ENCODE assay signal across 32 cellular contexts in the genomic region with DNA sequence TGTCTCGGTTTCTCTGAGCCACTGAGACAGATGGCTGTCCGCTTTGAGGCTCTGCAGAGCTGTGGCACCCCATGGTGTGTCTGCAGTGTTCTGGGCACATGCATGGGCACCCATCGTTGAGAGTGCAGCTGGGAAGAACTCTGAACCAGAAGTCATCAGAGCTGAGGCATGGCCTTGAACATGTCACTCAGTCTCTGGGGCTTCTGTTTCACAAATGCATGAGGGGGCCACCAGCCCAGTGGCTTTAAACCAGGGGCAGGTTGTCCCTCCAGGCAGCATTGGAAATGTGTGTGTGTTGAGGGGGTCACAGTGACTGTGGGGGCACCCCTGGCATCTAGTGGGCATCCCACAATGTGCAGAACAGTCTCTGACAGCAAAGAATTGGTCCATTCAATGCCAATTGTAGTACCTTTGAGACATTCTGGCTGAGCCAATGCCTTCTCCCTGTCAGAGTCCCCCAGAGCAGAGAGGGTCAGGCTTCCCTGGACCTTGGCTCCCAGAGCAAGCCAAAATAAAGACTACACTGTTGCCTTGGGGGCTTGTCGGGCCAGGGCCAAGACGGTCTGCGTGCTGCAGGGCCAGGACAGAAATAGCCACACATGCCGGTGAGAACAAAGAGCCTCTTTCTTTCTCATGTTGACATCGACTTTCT. TPM values are rescaled to one million over a fixed set of nuclear protein-coding genes. Genes with fewer than 3 reads are reported as not detected.
DNase-seq lines count a peak whose midpoint lies in the region; ATAC-seq, FAIRE-seq and TF ChIP-seq lines count a peak whose summit lies in the region.
"Had no signal": no experiment of that assay in that cellular context is flagged by ENCODE, and none has a peak within 500 bp of the region (broad histone marks: within the 10 kb centered on the region; RNA-seq: fewer than 3 reads in every experiment).

No MANE protein-coding gene starts in this region.

- peak overlapping the region; percentile 8 to 87 (median 66) for H3K27ac Mint-ChIP-seq in brain
- H3K27ac Mint-ChIP-seq: activated naive CD4-positive, alpha-beta T cell treated with anti-CD3 and anti-CD28 coated beads, Interleukin-2, amount 10 ng/mL, durations not matched to agents 7 days and 5 days; activated T-cell treated with anti-CD3 and anti-CD28 coated beads, Interleukin-2, amount 50 U/mL, for 72 hours; mesothelial cell of epicardium; nephron progenitor cell; stimulated activated naive B cell treated with anti-CD40 and anti-IgM and Interleukin-4, amounts not matched to agents 10 μg/mL and 1 μg/mL and 100 μg/mL, for 72 hours; T-helper 1 cell treated with Interleukin-12 subunit alpha and Interleukin-12 subunit beta and Interleukin-4 antibody, amounts not matched to agents 30 μg/mL and 1 μg/mL, for 36 hours had no signal

- 8% methylated on average over 6 of the region's 8 CpGs for WGBS in HepG2 (ENCODE audit: low lambda C conversion rate)
- WGBS in trophoblast cell (ENCODE audit: extremely low coverage, insufficient coverage, insufficient read length) = no CpG with 5 or more reads among the region's 8 CpGs
- WGBS in SK-N-SH (ENCODE audit: low lambda C conversion rate) = 76% methylated on average over 7 of the region's 8 CpGs

- H3K4me1 Mint-ChIP-seq in brain = peaks cover 46% of the 10 kb centered on the region

- H3K23ac ChIP-seq in trophoblast cell (ENCODE audit: low read length) = no peak overlapping the region

- H2AFZ ChIP-seq in HepG2 (ENCODE audit: low read length) = no peak overlapping the region
- no peak overlapping the region for H2AFZ ChIP-seq in trophoblast cell (ENCODE audit: insufficient read depth, low read length, poor library complexity)
- H2AFZ ChIP-seq in SK-N-SH (ENCODE audit: low read depth) = no peak overlapping the region

- no peaks in the 10 kb centered on the region for H3F3A ChIP-seq in SK-N-SH (replicated peaks; ENCODE audit: insufficient read depth)

- no peak for TF ChIP-seq CTCF in 22Rv1 (IDR thresholded peaks at IDR 0.05)
- no peak for TF ChIP-seq CTCF in brain (conservative IDR thresholded peaks at IDR 0.05)
- 0 out of 2 replicates have a peak, but pooled peaks have one; percentile 10 for TF ChIP-seq CTCF in HepG2 (CRISPR knock-in tag; IDR thresholded peaks at IDR 0.05)
- no peak for TF ChIP-seq CTCF in SK-N-SH (IDR thresholded peaks at IDR 0.05)

- FAIRE-seq in HepG2 (lab: Jason Lieb, UNC) = no peak
- FAIRE-seq: A204.1, astrocyte, frontal cortex, H1, K562, RCC 7860 had no signal

- no TSS peak for BruUV-seq in HepG2 (replicated peaks; lab: Mats Ljungman, UMichigan)

- peaks cover 5% of the 10 kb centered on the region for H3K79me1 ChIP-seq in trophoblast cell (ENCODE audit: low read length)

- TF ChIP-seq EP300 in HepG2 (IDR thresholded peaks at IDR 0.05; ENCODE audit: low read depth in 2 of 2, low read length in 2 of 2) (peak; percentile 74 to 78; a peak in 3 of 4 replicates), HepG2 (CRISPR knock-in tag; IDR thresholded peaks at IDR 0.05; ENCODE audit: borderline replicate concordance) (peak; percentile 76), SK-N-SH (IDR thresholded peaks at IDR 0.05; ENCODE audit: borderline replicate concordance in 1 of 2, low read depth in 1 of 2, low read length in 1 of 2) (no peak)

- no peak overlapping the region for H2BK120ac ChIP-seq in trophoblast cell (ENCODE audit: insufficient read depth, low read length, poor library complexity)

- peaks cover 0 to 2% (median 0%) of the 10 kb centered on the region in 5 experiments for H3K9me3 Mint-ChIP-seq in brain
- H3K9me3 Mint-ChIP-seq: activated naive CD4-positive, alpha-beta T cell treated with anti-CD3 and anti-CD28 coated beads, Interleukin-2, amount 10 ng/mL, durations not matched to agents 7 days and 5 days; activated T-cell treated with anti-CD3 and anti-CD28 coated beads, Interleukin-2, amount 50 U/mL, for 72 hours; mesothelial cell of epicardium; nephron progenitor cell; stimulated activated naive B cell treated with anti-CD40 and anti-IgM and Interleukin-4, amounts not matched to agents 10 μg/mL and 1 μg/mL and 100 μg/mL, for 72 hours; T-helper 1 cell treated with Interleukin-12 subunit alpha and Interleukin-12 subunit beta and Interleukin-4 antibody, amounts not matched to agents 30 μg/mL and 1 μg/mL, for 36 hours had no signal

- TF ChIP-seq RAD21 in HepG2 (CRISPR knock-in tag; IDR thresholded peaks at IDR 0.05) (no peak), SK-N-SH (IDR thresholded peaks at IDR 0.05; ENCODE audit: low read length) (no peak)

- H4K91ac ChIP-seq in trophoblast cell (ENCODE audit: low read depth, low read length) = no peak overlapping the region

- H4K8ac ChIP-seq in trophoblast cell (ENCODE audit: low read depth, low read length) = no peak overlapping the region

- CTCF ChIA-PET in HepG2 (lab: Yijun Ruan, JAX; ENCODE audit: low intra/inter-chr PET ratio, low total read pairs) = no interaction called here
- CTCF ChIA-PET in SK-N-SH (lab: Yijun Ruan, JAX) = interaction anchor here (0.8 to 1.2 kb wide), 4 partner anchors 20 to 223 kb away, joined by 3 to 4 read pairs (median 4); no protein-coding TSS in a partner anchor

- peak overlapping the region in 1 of 3 experiments; percentile 30; a peak in 1 of 6 replicates for H3K4me3 ChIP-seq in HepG2 (replicated peaks in 1 of 3; ENCODE audit: insufficient read depth in 1 of 3, low read depth in 2 of 3, low read length in 3 of 3)
- no peak overlapping the region for H3K4me3 ChIP-seq in trophoblast cell (ENCODE audit: low read depth, low read length)
- H3K4me3 ChIP-seq in SK-N-SH (ENCODE audit: low read depth in 2 of 2, low read length in 1 of 2) = no peak overlapping the region
- H3K4me3 ChIP-seq: K562, SJSA1, smooth muscle cell, tibial artery had no signal

- POLR2A ChIA-PET in HepG2 (lab: Yijun Ruan, JAX) = interaction anchor here (1.1 to 7.7 kb wide), 4 partner anchors 8 to 417 kb away, joined by 3 to 399 read pairs (median 5); a partner anchor contains a TSS
- POLR2A ChIA-PET in SK-N-SH (lab: Yijun Ruan, JAX) = no interaction called here

- ATAC-seq in HepG2 = peak; percentile 6
- ATAC-seq in HG03439 (IDR thresholded peaks at IDR 0.05; ENCODE audit: unreplicated experiment) = no peak
- ATAC-seq: activated T-cell treated with anti-CD3 and anti-CD28 coated beads, Interleukin-2, amount 50 U/mL, for 72 hours; K562; stimulated activated naive B cell treated with anti-CD40 and anti-IgM and Interleukin-4, amounts not matched to agents 10 μg/mL and 1 μg/mL and 100 μg/mL, for 72 hours had no signal

- H3K27me3 Mint-ChIP-seq in brain = peaks cover 1% of the 10 kb centered on the region

- no peak overlapping the region for H3K14ac ChIP-seq in trophoblast cell (ENCODE audit: low read length)

- no peaks in the 10 kb centered on the region for H3K9me2 ChIP-seq in SK-N-SH

- H4K20me1 ChIP-seq in HepG2 (ENCODE audit: insufficient read depth, low read length) (no peaks in the 10 kb centered on the region), SK-N-SH (ENCODE audit: insufficient read depth) (no peaks in the 10 kb centered on the region)

- H3K27me3 ChIP-seq in HepG2 (ENCODE audit: control insufficient read depth in 1 of 2, insufficient read depth in 2 of 2, low read length in 2 of 2) = no peaks in the 10 kb centered on the region; a peak in 1 of 5 replicates
- H3K27me3 ChIP-seq in trophoblast cell (ENCODE audit: insufficient read depth, low read length) = no peaks in the 10 kb centered on the region
- H3K27me3 ChIP-seq in SK-N-SH (ENCODE audit: insufficient read depth) = no peaks in the 10 kb centered on the region

- H3K4ac ChIP-seq in trophoblast cell (ENCODE audit: low read depth, low read length) = no peak overlapping the region

- peak; percentile 79 for DNase-seq in HepG2 (ENCODE audit: low spot score)
- no peak for DNase-seq in trophoblast cell
- DNase-seq in SK-N-SH = no peak
- DNase-seq in 8988T = no peak
- no peak for DNase-seq in NCI-H2107 (lab: John Stamatoyannopoulos, UW)
- DNase-seq: activated CD4-positive, alpha-beta T cell treated with anti-CD3 and anti-CD28 coated beads for 4 hours; activated naive CD4-positive, alpha-beta T cell treated with anti-CD3 and anti-CD28 coated beads, Interleukin-2, amount 10 ng/mL, durations not matched to agents 7 days and 5 days; activated T-cell treated with anti-CD3 and anti-CD28 coated beads, Interleukin-2, amount 50 U/mL, for 72 hours; BE2C; effector CD8-positive, alpha-beta T cell; erythroblast; NCI-H146; NCI-H2171; NCI-H524; nephron progenitor cell; stimulated activated naive B cell treated with anti-CD40 and anti-IgM and Interleukin-4, amounts not matched to agents 10 μg/mL and 1 μg/mL and 100 μg/mL, for 72 hours; tibial artery had no signal

- H3K4me1 ChIP-seq in HepG2 (ENCODE audit: insufficient read depth, low read length) (peaks cover 72% of the 10 kb centered on the region), trophoblast cell (ENCODE audit: control insufficient read depth in 1 of 2, insufficient read depth in 2 of 2, low read length in 2 of 2) (peaks cover 18 to 20% of the 10 kb centered on the region in 2 experiments), SK-N-SH (ENCODE audit: control insufficient read depth in 1 of 2, insufficient read depth in 2 of 2, low read depth in 1 of 2, low read length in 1 of 2) (peaks cover 0 to 2% of the 10 kb centered on the region in 2 experiments; a peak in 1 of 4 replicates)
- H3K4me1 ChIP-seq: BE2C had no signal

- no peak; a peak in 1 of 4 replicates for TF ChIP-seq POLR2A in HepG2 (IDR thresholded peaks at IDR 0.05; ENCODE audit: insufficient read depth in 1 of 2, low read depth in 2 of 2, low read length in 2 of 2)

- peak overlapping the region; percentile 58 for H3K9ac ChIP-seq in HepG2 (ENCODE audit: insufficient read depth, low read depth, low read length)
- no peak overlapping the region for H3K9ac ChIP-seq in trophoblast cell (ENCODE audit: low read length)
- no peak overlapping the region for H3K9ac ChIP-seq in SK-N-SH

- no peaks in the 10 kb centered on the region for H3K36me3 Mint-ChIP-seq in brain
- H3K36me3 Mint-ChIP-seq: activated naive CD4-positive, alpha-beta T cell treated with anti-CD3 and anti-CD28 coated beads, Interleukin-2, amount 10 ng/mL, durations not matched to agents 7 days and 5 days; mesothelial cell of epicardium; stimulated activated naive B cell treated with anti-CD40 and anti-IgM and Interleukin-4, amounts not matched to agents 10 μg/mL and 1 μg/mL and 100 μg/mL, for 72 hours had no signal

- no peak overlapping the region for H2BK5ac ChIP-seq in trophoblast cell (ENCODE audit: low read depth, low read length, poor library complexity)

- H3K18ac ChIP-seq in trophoblast cell (ENCODE audit: low read length) = no peak overlapping the region

- H3K4me3 Mint-ChIP-seq in brain = no peak overlapping the region
- H3K4me3 Mint-ChIP-seq: activated naive CD4-positive, alpha-beta T cell treated with anti-CD3 and anti-CD28 coated beads, Interleukin-2, amount 10 ng/mL, durations not matched to agents 7 days and 5 days; activated T-cell treated with anti-CD3 and anti-CD28 coated beads, Interleukin-2, amount 50 U/mL, for 72 hours; mesothelial cell of epicardium; nephron progenitor cell; stimulated activated naive B cell treated with anti-CD40 and anti-IgM and Interleukin-4, amounts not matched to agents 10 μg/mL and 1 μg/mL and 100 μg/mL, for 72 hours; T-helper 1 cell treated with Interleukin-12 subunit alpha and Interleukin-12 subunit beta and Interleukin-4 antibody, amounts not matched to agents 30 μg/mL and 1 μg/mL, for 36 hours had no signal

- H3K79me2 ChIP-seq in HepG2 (ENCODE audit: insufficient read depth, low read length) (no peaks in the 10 kb centered on the region), trophoblast cell (ENCODE audit: control insufficient read depth, insufficient read depth, low read length, poor library complexity) (no peaks in the 10 kb centered on the region), SK-N-SH (ENCODE audit: insufficient read depth) (no peaks in the 10 kb centered on the region)

- H3K36me3 ChIP-seq in HepG2 (replicated peaks in 1 of 2; ENCODE audit: control insufficient read depth in 1 of 2, insufficient read depth in 2 of 2, low read length in 2 of 2) = peaks cover 5 to 24% of the 10 kb centered on the region in 2 experiments
- H3K36me3 ChIP-seq in trophoblast cell (ENCODE audit: control insufficient read depth in 1 of 2, insufficient read depth in 2 of 2, low read length in 2 of 2) = peaks cover 0 to 6% of the 10 kb centered on the region in 2 experiments
- H3K36me3 ChIP-seq in SK-N-SH (replicated peaks in 1 of 2; ENCODE audit: control insufficient read depth in 1 of 2, insufficient read depth in 2 of 2, low read length in 1 of 2) = no peaks in the 10 kb centered on the region
- H3K36me3 ChIP-seq: BE2C, SJSA1, tibial artery had no signal

- H3K9me3 ChIP-seq in HepG2 (ENCODE audit: low read length) (no peaks in the 10 kb centered on the region), trophoblast cell (ENCODE audit: insufficient read depth, low read depth, low read length) (no peaks in the 10 kb centered on the region), SK-N-SH (no peaks in the 10 kb centered on the region)
- H3K9me3 ChIP-seq: BE2C, SJSA1, tibial artery had no signal

- no peak overlapping the region for H2BK12ac ChIP-seq in trophoblast cell (ENCODE audit: low read length)

- in situ Hi-C loops in HepG2 (cut with HindIII; ENCODE audit: extremely low pct_ligation_motif_present, low pct_unique_long_range_greater_than_20kb) = no loop called here

- H3K27ac ChIP-seq in 22Rv1 = peak overlapping the region; percentile 99
- H3K27ac ChIP-seq in HepG2 (ENCODE audit: extremely low read length, insufficient read depth, low read length) = peak overlapping the region; percentile 97
- H3K27ac ChIP-seq in trophoblast cell (ENCODE audit: low read depth, low read length) = peak overlapping the region; percentile 2
- H3K27ac ChIP-seq in SK-N-SH (ENCODE audit: low read depth in 2 of 2, low read length in 1 of 2) = no peak overlapping the region
- H3K27ac ChIP-seq: SJSA1, tibial artery had no signal

- H4K12ac ChIP-seq in trophoblast cell (ENCODE audit: low read depth, low read length) = no peak overlapping the region

- no peak overlapping the region for H2AK5ac ChIP-seq in trophoblast cell (ENCODE audit: low read length)

- H3K4me2 ChIP-seq in HepG2 (ENCODE audit: low read depth, low read length) = peak overlapping the region; percentile 55
- H3K4me2 ChIP-seq in trophoblast cell (ENCODE audit: low read length) = no peak overlapping the region
- H3K4me2 ChIP-seq in SK-N-SH = no peak overlapping the region
- H3K4me2 ChIP-seq: smooth muscle cell had no signal

- intact Hi-C loops in HepG2 (cut with micrococcal nuclease; ENCODE audit: unreplicated experiment) = loop anchor here (10.0 kb wide), 1 partner anchor 657 kb away; a partner anchor contains a TSS

RNA-seq across cellular contexts. Expression of a gene that starts 9.3 kb away (rescaled TPM):
- polyA plus RNA-seq in brain (ENCODE audit: insufficient read depth, low read depth, low replicate concordance) (71.2 TPM), HepG2 (2011; rRNA removed) (109 and 136 TPM in 2 replicates), SK-N-SH (2012; rRNA removed) (92.3 and 124 TPM in 2 replicates)
- 191 and 287 TPM in 2 replicates for total RNA-seq in HepG2 (2016; rRNA removed; fragmentation: Illumina TruSeq; extraction: Trizol)
- total RNA-seq in HepG2 (2016; cell fraction: cytosol; rRNA removed; fragmentation: Illumina TruSeq; extraction: Trizol; ENCODE audit: low read depth) = 27.0 and 34.5 TPM in 2 replicates
- total RNA-seq in HepG2 (2016; cell fraction: insoluble cytoplasmic fraction; rRNA removed; fragmentation: Illumina TruSeq; extraction: Trizol) = 192 and 276 TPM in 2 replicates
- total RNA-seq in HepG2 (2016; cell fraction: membrane; rRNA removed; fragmentation: Illumina TruSeq; extraction: Trizol) = 40.7 and 50.7 TPM in 2 replicates
- total RNA-seq in HepG2 (2016; cell fraction: nucleus; rRNA removed; fragmentation: Illumina TruSeq; extraction: Trizol) = 131 and 150 TPM in 2 replicates
- 70.3 and 97.3 TPM in 2 replicates for polyA plus RNA-seq in HepG2 (2011; cell fraction: cytosol; rRNA removed)
- 59.1 and 61.7 TPM in 2 replicates for polyA plus RNA-seq in HepG2 (2011; cell fraction: nucleus; rRNA removed)
- 63.5 and 69.5 TPM in 2 replicates for polyA plus RNA-seq in HepG2 (2012)
- polyA plus RNA-seq in HepG2 (2016; cell fraction: cytosol; fragmentation: Illumina TruSeq; extraction: Trizol; ENCODE audit: low read depth) = 10.9 and 15.6 TPM in 2 replicates
- polyA plus RNA-seq in HepG2 (2016; cell fraction: insoluble cytoplasmic fraction; fragmentation: Illumina TruSeq; extraction: Trizol; ENCODE audit: low read depth) = 202 TPM in 2 replicates
- polyA plus RNA-seq in HepG2 (2016; cell fraction: membrane; fragmentation: Illumina TruSeq; extraction: Trizol; ENCODE audit: low read depth) = 21.2 and 25.3 TPM in 2 replicates
- 130 and 134 TPM in 2 replicates for polyA plus RNA-seq in HepG2 (2016; cell fraction: nucleus; fragmentation: Illumina TruSeq; extraction: Trizol; ENCODE audit: insufficient read depth, low read depth)
- polyA minus RNA-seq in HepG2 (2011; rRNA and poly(A)+ RNA removed; ENCODE audit: low replicate concordance) = 421 and 438 TPM in 2 replicates
- polyA minus RNA-seq in HepG2 (2011; cell fraction: cytosol; rRNA and poly(A)+ RNA removed) = 58.8 and 72.8 TPM in 2 replicates
- 145 and 196 TPM in 2 replicates for polyA minus RNA-seq in HepG2 (2011; cell fraction: nucleus; rRNA and poly(A)+ RNA removed)
- polyA plus RNA-seq in trophoblast cell (2013) = 148 and 153 TPM in 2 replicates
- 92.4 and 102 TPM in 2 replicates for polyA plus RNA-seq in SK-N-SH (2012; cell fraction: cytosol; rRNA removed)
- polyA plus RNA-seq in SK-N-SH (2012; cell fraction: nucleus; rRNA removed) = 58.4 and 118 TPM in 2 replicates

RNA-seq across cellular contexts. Expression of a gene that starts 10.1 kb away (rescaled TPM):
- 14.1 TPM for polyA plus RNA-seq in brain (ENCODE audit: insufficient read depth, low read depth, low replicate concordance)
- total RNA-seq in HepG2 (2016; rRNA removed; fragmentation: Illumina TruSeq; extraction: Trizol) = 147 and 152 TPM in 2 replicates
- 25.4 and 28.7 TPM in 2 replicates for total RNA-seq in HepG2 (2016; cell fraction: cytosol; rRNA removed; fragmentation: Illumina TruSeq; extraction: Trizol; ENCODE audit: low read depth)
- 131 and 146 TPM in 2 replicates for total RNA-seq in HepG2 (2016; cell fraction: insoluble cytoplasmic fraction; rRNA removed; fragmentation: Illumina TruSeq; extraction: Trizol)
- 109 and 116 TPM in 2 replicates for total RNA-seq in HepG2 (2016; cell fraction: membrane; rRNA removed; fragmentation: Illumina TruSeq; extraction: Trizol)
- total RNA-seq in HepG2 (2016; cell fraction: nucleus; rRNA removed; fragmentation: Illumina TruSeq; extraction: Trizol) = 72.4 and 86.5 TPM in 2 replicates
- 203 and 242 TPM in 2 replicates for polyA plus RNA-seq in HepG2 (2011; rRNA removed)
- polyA plus RNA-seq in HepG2 (2011; cell fraction: cytosol; rRNA removed) = 134 and 156 TPM in 2 replicates
- polyA plus RNA-seq in HepG2 (2011; cell fraction: nucleus; rRNA removed) = 216 and 271 TPM in 2 replicates
- 95.0 and 118 TPM in 2 replicates for polyA plus RNA-seq in HepG2 (2012)
- 32.1 and 34.1 TPM in 2 replicates for polyA plus RNA-seq in HepG2 (2016; cell fraction: cytosol; fragmentation: Illumina TruSeq; extraction: Trizol; ENCODE audit: low read depth)
- polyA plus RNA-seq in HepG2 (2016; cell fraction: insoluble cytoplasmic fraction; fragmentation: Illumina TruSeq; extraction: Trizol; ENCODE audit: low read depth) = 143 and 164 TPM in 2 replicates
- polyA plus RNA-seq in HepG2 (2016; cell fraction: membrane; fragmentation: Illumina TruSeq; extraction: Trizol; ENCODE audit: low read depth) = 89.2 and 92.3 TPM in 2 replicates
- polyA plus RNA-seq in HepG2 (2016; cell fraction: nucleus; fragmentation: Illumina TruSeq; extraction: Trizol; ENCODE audit: insufficient read depth, low read depth) = 155 and 158 TPM in 2 replicates
- polyA minus RNA-seq in HepG2 (2011; rRNA and poly(A)+ RNA removed; ENCODE audit: low replicate concordance) = 0.05 and 126 TPM in 2 replicates
- 48.1 and 75.6 TPM in 2 replicates for polyA minus RNA-seq in HepG2 (2011; cell fraction: cytosol; rRNA and poly(A)+ RNA removed)
- 48.4 and 62.5 TPM in 2 replicates for polyA minus RNA-seq in HepG2 (2011; cell fraction: nucleus; rRNA and poly(A)+ RNA removed)
- 64.8 and 69.7 TPM in 2 replicates for polyA plus RNA-seq in trophoblast cell (2013)
- 0.32 and 0.35 TPM in 2 replicates for polyA plus RNA-seq in SK-N-SH (2012; rRNA removed)
- 0.35 and 0.52 TPM in 2 replicates for polyA plus RNA-seq in SK-N-SH (2012; cell fraction: cytosol; rRNA removed)
- 0.31 and 0.59 TPM in 2 replicates for polyA plus RNA-seq in SK-N-SH (2012; cell fraction: nucleus; rRNA removed)
- total RNA-seq: pulmonary artery endothelial cell, SJSA1 had no signal

RNA-seq across cellular contexts. Expression of a gene that starts 51.5 kb away (rescaled TPM):
- polyA plus RNA-seq in brain (ENCODE audit: insufficient read depth, low read depth, low replicate concordance) (not detected), HepG2 (2011; rRNA removed) (not detected in 2 replicates), SK-N-SH (2012; rRNA removed) (not detected in 2 replicates)
- not detected in 2 replicates for total RNA-seq in HepG2 (2016; rRNA removed; fragmentation: Illumina TruSeq; extraction: Trizol)
- total RNA-seq in HepG2 (2016; cell fraction: cytosol; rRNA removed; fragmentation: Illumina TruSeq; extraction: Trizol; ENCODE audit: low read depth) = not detected in 2 replicates
- not detected in 2 replicates for total RNA-seq in HepG2 (2016; cell fraction: insoluble cytoplasmic fraction; rRNA removed; fragmentation: Illumina TruSeq; extraction: Trizol)
- not detected in 2 replicates for total RNA-seq in HepG2 (2016; cell fraction: membrane; rRNA removed; fragmentation: Illumina TruSeq; extraction: Trizol)
- total RNA-seq in HepG2 (2016; cell fraction: nucleus; rRNA removed; fragmentation: Illumina TruSeq; extraction: Trizol) = not detected in 2 replicates
- not detected in 2 replicates for polyA plus RNA-seq in HepG2 (2011; cell fraction: cytosol; rRNA removed)
- not detected in 2 replicates for polyA plus RNA-seq in HepG2 (2011; cell fraction: nucleus; rRNA removed)
- polyA plus RNA-seq in HepG2 (2012) = not detected in 2 replicates
- polyA plus RNA-seq in HepG2 (2016; cell fraction: cytosol; fragmentation: Illumina TruSeq; extraction: Trizol; ENCODE audit: low read depth) = not detected in 2 replicates
- not detected in 2 replicates for polyA plus RNA-seq in HepG2 (2016; cell fraction: insoluble cytoplasmic fraction; fragmentation: Illumina TruSeq; extraction: Trizol; ENCODE audit: low read depth)
- not detected in 2 replicates for polyA plus RNA-seq in HepG2 (2016; cell fraction: membrane; fragmentation: Illumina TruSeq; extraction: Trizol; ENCODE audit: low read depth)
- polyA plus RNA-seq in HepG2 (2016; cell fraction: nucleus; fragmentation: Illumina TruSeq; extraction: Trizol; ENCODE audit: insufficient read depth, low read depth) = not detected in 2 replicates
- polyA minus RNA-seq in HepG2 (2011; rRNA and poly(A)+ RNA removed; ENCODE audit: low replicate concordance) = not detected in 2 replicates
- polyA minus RNA-seq in HepG2 (2011; cell fraction: cytosol; rRNA and poly(A)+ RNA removed) = not detected in 2 replicates
- not detected in 2 replicates for polyA minus RNA-seq in HepG2 (2011; cell fraction: nucleus; rRNA and poly(A)+ RNA removed)
- polyA plus RNA-seq in trophoblast cell (2013) = 0.31 and 0.37 TPM in 2 replicates
- polyA plus RNA-seq in SK-N-SH (2012; cell fraction: cytosol; rRNA removed) = not detected in 2 replicates
- not detected in 2 replicates for polyA plus RNA-seq in SK-N-SH (2012; cell fraction: nucleus; rRNA removed)
- total RNA-seq: astrocyte, cerebellum, frontal cortex, H1, K562, mesothelial cell of epicardium, pulmonary artery endothelial cell, SJSA1, smooth muscle cell had no signal
- polyA plus RNA-seq: H1, K562, smooth muscle cell had no signal

Comparison
In these comparisons a context has a peak if more than half of its experiments do, and no peak if none do; other contexts are left out.
1. H3K27ac ChIP-seq: peak in 22Rv1 (single experiment), HepG2 (single experiment) and trophoblast cell (single experiment); none in SK-N-SH (0 of 2).